Comparison of ENCODE assay signal across 9 cellular contexts in the genomic region with DNA sequence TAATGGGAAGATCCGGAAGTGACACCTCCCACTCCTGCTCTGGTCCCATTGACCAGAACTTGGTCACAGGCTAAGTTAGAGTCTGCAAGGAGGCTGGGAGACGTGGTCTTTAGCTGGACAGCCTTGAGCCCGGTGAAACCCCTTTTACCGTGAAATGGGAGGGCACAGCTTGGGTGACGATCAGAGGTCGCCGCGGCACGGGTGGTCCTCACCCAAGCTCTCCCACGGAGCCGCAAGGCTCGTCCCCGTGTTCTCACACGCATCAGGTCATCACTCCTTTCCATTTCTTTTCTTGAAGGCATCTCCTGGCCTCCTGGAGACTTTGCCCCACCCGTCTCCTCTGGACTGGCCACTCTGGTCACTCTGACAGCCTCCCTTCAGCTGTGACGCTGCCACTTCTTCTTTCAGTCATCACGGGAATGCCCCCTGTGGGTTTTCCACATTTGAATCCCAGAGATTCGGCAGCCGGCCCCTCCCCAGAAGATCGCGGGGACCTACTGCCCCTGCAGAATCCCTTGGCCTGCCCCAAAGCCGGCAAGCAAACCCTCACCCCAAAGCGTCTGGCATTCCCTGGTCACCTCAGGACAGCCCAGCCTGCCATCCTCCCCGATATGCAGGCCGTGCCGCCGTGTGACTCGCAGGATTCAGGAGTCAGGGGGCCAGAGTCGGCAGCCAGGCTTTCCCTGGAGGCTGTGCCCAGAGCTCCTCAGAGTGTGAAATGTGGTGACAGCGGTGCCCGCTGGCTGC. TPM values are rescaled to one million over a fixed set of nuclear protein-coding genes. Genes with fewer than 3 reads are reported as not detected.
DNase-seq lines count a peak whose midpoint lies in the region; ATAC-seq and TF ChIP-seq lines count a peak whose summit lies in the region.
"Had no signal": no experiment of that assay in that cellular context is flagged by ENCODE, and none has a peak within 500 bp of the region (broad histone marks: within the 10 kb centered on the region; RNA-seq: fewer than 3 reads in every experiment).

No MANE protein-coding gene starts in this region.

- H3K79me2 ChIP-seq in hepatocyte: no peaks in the 10 kb centered on the region

- peaks cover 8% of the 10 kb centered on the region for H3K4me1 ChIP-seq in CD8-positive, alpha-beta memory T cell (ENCODE audit: insufficient read depth, low read length)
- H3K4me1 ChIP-seq in hepatocyte (ENCODE audit: insufficient read depth): peaks cover 13% of the 10 kb centered on the region
- H3K4me1 ChIP-seq in gastrocnemius medialis: peaks cover 0 to 9% of the 10 kb centered on the region in 2 donors

- peak overlapping the region; percentile 67 for H3K4me2 ChIP-seq in hepatocyte

- peak overlapping the region; percentile 24 for H3K27ac ChIP-seq in CD8-positive, alpha-beta memory T cell (ENCODE audit: low read depth, low read length)
- H3K27ac ChIP-seq in hepatocyte: no peak overlapping the region
- peak overlapping the region; percentile 25 to 81 (median 78) for H3K27ac ChIP-seq in gastrocnemius medialis

- intact Hi-C loops in activated B cell treated with CpG ODN at 0.5 μM for 24 hours (cut with micrococcal nuclease): loop anchor here (1.0 kb wide), 2 partner anchors 158 to 304 kb away; no protein-coding TSS in a partner anchor
- intact Hi-C loops in gastrocnemius medialis (cut with DNase I; ENCODE audit: low total_unique reads): loop anchor here (1.0 to 5.0 kb wide), 2 partner anchors 49 to 155 kb away; no protein-coding TSS in a partner anchor

- POLR2A ChIA-PET in CD8-positive, alpha-beta memory T cell (lab: Charles Lee): no interaction called here
- POLR2A ChIA-PET in activated B cell treated with CpG ODN at 0.5 μM for 24 hours (lab: Charles Lee): interaction anchor here (1.0 kb wide), 1 partner anchor 83 kb away, joined by 5 read pairs; no protein-coding TSS in a partner anchor

- in situ Hi-C loops in gastrocnemius medialis (cut with MboI; ENCODE audit: low sequenced_read_pairs in 4 of 4): loop anchor here in 1 of 4 donors (25.0 kb wide), 1 partner anchor 156 kb away; a partner anchor contains a TSS

- H3K9me3 Mint-ChIP-seq in CD8-positive, alpha-beta memory T cell: no peaks in the 10 kb centered on the region
- no peaks in the 10 kb centered on the region for H3K9me3 Mint-ChIP-seq in activated B cell treated with CpG ODN at 0.5 μM for 24 hours
- H3K9me3 Mint-ChIP-seq: CD4-positive, alpha-beta memory T cell had no signal

- DNase-seq in CD8-positive, alpha-beta memory T cell: no peak
- DNase-seq in activated B cell treated with CpG ODN at 0.5 μM for 24 hours (no peak), hepatocyte (ENCODE audit: low spot score) (no peak), gastrocnemius medialis (no peak), NCI-H1048 (lab: John Stamatoyannopoulos, UW) (no peak), amygdala (lab: John Stamatoyannopoulos, UW) (no peak), KG1 (lab: John Stamatoyannopoulos, UW) (no peak), RKO (ENCODE audit: low spot score) (no peak)

- H3K27me3 Mint-ChIP-seq in CD8-positive, alpha-beta memory T cell: peaks cover 23 to 29% of the 10 kb centered on the region in 2 donors
- peaks cover 20% of the 10 kb centered on the region for H3K27me3 Mint-ChIP-seq in activated B cell treated with CpG ODN at 0.5 μM for 24 hours

- H3K4me3 ChIP-seq in CD8-positive, alpha-beta memory T cell (ENCODE audit: low read length): peak overlapping the region; percentile 41
- H3K4me3 ChIP-seq in hepatocyte (no peak overlapping the region), gastrocnemius medialis (peak overlapping the region; percentile 37 to 57 (median 48))

- H3K4me3 Mint-ChIP-seq in CD8-positive, alpha-beta memory T cell: no peak overlapping the region
- H3K4me3 Mint-ChIP-seq in activated B cell treated with CpG ODN at 0.5 μM for 24 hours: peak overlapping the region; percentile 28

- no peaks in the 10 kb centered on the region for H3K9me2 ChIP-seq in hepatocyte (replicated peaks; ENCODE audit: insufficient read depth)

- peaks cover 28% of the 10 kb centered on the region for H3K27me3 ChIP-seq in CD8-positive, alpha-beta memory T cell (ENCODE audit: insufficient read depth, low read length, poor library complexity, severe bottlenecking)
- H3K27me3 ChIP-seq in hepatocyte (no peaks in the 10 kb centered on the region), gastrocnemius medialis (peaks cover 0 to 4% (median 0%) of the 10 kb centered on the region in 3 donors)

- CTCF ChIA-PET in CD8-positive, alpha-beta memory T cell (lab: Charles Lee): interaction anchor here (1.2 to 3.0 kb wide), 4 partner anchors 13 to 159 kb away, joined by 3 to 19 read pairs (median 4); no protein-coding TSS in a partner anchor
- CTCF ChIA-PET in activated B cell treated with CpG ODN at 0.5 μM for 24 hours (lab: Charles Lee): interaction anchor here (1.1 kb wide), 1 partner anchor 157 kb away, joined by 6 read pairs; no protein-coding TSS in a partner anchor

- H2AFZ ChIP-seq in hepatocyte: no peak overlapping the region

- no peak overlapping the region for H3K27ac Mint-ChIP-seq in CD8-positive, alpha-beta memory T cell
- no peak overlapping the region for H3K27ac Mint-ChIP-seq in activated B cell treated with CpG ODN at 0.5 μM for 24 hours
- H3K27ac Mint-ChIP-seq: CD4-positive, alpha-beta memory T cell had no signal

- no peak for TF ChIP-seq POLR2A in gastrocnemius medialis (IDR thresholded peaks at IDR 0.05)

- ATAC-seq in activated B cell treated with CpG ODN at 0.5 μM for 24 hours (ENCODE audit: low read depth) (peak; percentile 4), gastrocnemius medialis (no peak)

- no peaks in the 10 kb centered on the region for H3K4me1 Mint-ChIP-seq in CD8-positive, alpha-beta memory T cell
- peaks cover 25% of the 10 kb centered on the region for H3K4me1 Mint-ChIP-seq in activated B cell treated with CpG ODN at 0.5 μM for 24 hours

- H3K9me3 ChIP-seq in CD8-positive, alpha-beta memory T cell (ENCODE audit: low read length): no peaks in the 10 kb centered on the region
- no peaks in the 10 kb centered on the region for H3K9me3 ChIP-seq in hepatocyte (ENCODE audit: low read depth)
- H3K9me3 ChIP-seq in gastrocnemius medialis: no peaks in the 10 kb centered on the region

- 78% methylated on average over 31 of the region's 31 CpGs for WGBS in hepatocyte (ENCODE audit: low lambda C conversion rate, missing lambda C conversion rate)

- no peaks in the 10 kb centered on the region for H4K20me1 ChIP-seq in hepatocyte (ENCODE audit: insufficient read depth, poor library complexity, severe bottlenecking)

- H3K36me3 Mint-ChIP-seq in CD8-positive, alpha-beta memory T cell: no peaks in the 10 kb centered on the region
- no peaks in the 10 kb centered on the region for H3K36me3 Mint-ChIP-seq in activated B cell treated with CpG ODN at 0.5 μM for 24 hours (ENCODE audit: low read depth)
- H3K36me3 Mint-ChIP-seq: CD4-positive, alpha-beta memory T cell had no signal

- TF ChIP-seq CTCF in activated B cell treated with CpG ODN at 0.5 μM for 24 hours (IDR thresholded peaks at IDR 0.05) (no peak), hepatocyte (IDR thresholded peaks at IDR 0.05; ENCODE audit: poor library complexity) (no peak), gastrocnemius medialis (IDR thresholded peaks at IDR 0.05 in 4 of 5, conservative IDR thresholded peaks at IDR 0.05 in 1 of 5) (no peak)

- H3K36me3 ChIP-seq in CD8-positive, alpha-beta memory T cell (ENCODE audit: insufficient read depth, low read length): no peaks in the 10 kb centered on the region
- H3K36me3 ChIP-seq in hepatocyte (replicated peaks; ENCODE audit: insufficient read depth, low read depth) (no peaks in the 10 kb centered on the region), gastrocnemius medialis (no peaks in the 10 kb centered on the region)

RNA-seq across cellular contexts. Expression of a gene that starts 18.9 kb away (rescaled TPM):
- total RNA-seq in CD8-positive, alpha-beta memory T cell: under 1 TPM; 0.61 to 0.95 TPM
- polyA plus RNA-seq in CD8-positive, alpha-beta memory T cell: 0.40 TPM
- not detected in 2 replicates for total RNA-seq in activated B cell treated with CpG ODN at 0.5 μM for 24 hours
- total RNA-seq in hepatocyte: 50.0 and 52.9 TPM in 2 replicates
- polyA plus RNA-seq in hepatocyte: 82.5 and 82.6 TPM in 2 replicates
- total RNA-seq in gastrocnemius medialis: 10 to 100 TPM; 37.4 to 74.7 (median 49.0) TPM
- total RNA-seq: CD4-positive, alpha-beta memory T cell had no signal

RNA-seq across cellular contexts. Expression of a gene that starts 43.5 kb away (rescaled TPM):
- 10 to 100 TPM; 17.4 to 18.4 TPM for total RNA-seq in CD8-positive, alpha-beta memory T cell
- polyA plus RNA-seq in CD8-positive, alpha-beta memory T cell: 32.5 TPM
- total RNA-seq in activated B cell treated with CpG ODN at 0.5 μM for 24 hours (16.6 and 17.1 TPM in 2 replicates), hepatocyte (125 and 136 TPM in 2 replicates), gastrocnemius medialis (10 to 100 TPM; 19.0 to 77.4 (median 36.0) TPM)
- polyA plus RNA-seq in hepatocyte: 242 and 249 TPM in 2 replicates

Comparison
In these comparisons a context has a peak if more than half of its experiments do, and no peak if none do; other contexts are left out.
1. RNA of a gene that starts 18.9 kb away (total RNA-seq): 37.4 to 74.7 TPM in gastrocnemius medialis and 50.0 to 52.9 TPM in hepatocyte; 0.61 to 0.95 TPM in CD8-positive, alpha-beta memory T cell and not detected in activated B cell treated with CpG ODN at 0.5 μM for 24 hours; every median in the first group is over 10 times any median in the second.